8 cellular contexts compared by ENCODE assay signal in the genomic region with DNA sequence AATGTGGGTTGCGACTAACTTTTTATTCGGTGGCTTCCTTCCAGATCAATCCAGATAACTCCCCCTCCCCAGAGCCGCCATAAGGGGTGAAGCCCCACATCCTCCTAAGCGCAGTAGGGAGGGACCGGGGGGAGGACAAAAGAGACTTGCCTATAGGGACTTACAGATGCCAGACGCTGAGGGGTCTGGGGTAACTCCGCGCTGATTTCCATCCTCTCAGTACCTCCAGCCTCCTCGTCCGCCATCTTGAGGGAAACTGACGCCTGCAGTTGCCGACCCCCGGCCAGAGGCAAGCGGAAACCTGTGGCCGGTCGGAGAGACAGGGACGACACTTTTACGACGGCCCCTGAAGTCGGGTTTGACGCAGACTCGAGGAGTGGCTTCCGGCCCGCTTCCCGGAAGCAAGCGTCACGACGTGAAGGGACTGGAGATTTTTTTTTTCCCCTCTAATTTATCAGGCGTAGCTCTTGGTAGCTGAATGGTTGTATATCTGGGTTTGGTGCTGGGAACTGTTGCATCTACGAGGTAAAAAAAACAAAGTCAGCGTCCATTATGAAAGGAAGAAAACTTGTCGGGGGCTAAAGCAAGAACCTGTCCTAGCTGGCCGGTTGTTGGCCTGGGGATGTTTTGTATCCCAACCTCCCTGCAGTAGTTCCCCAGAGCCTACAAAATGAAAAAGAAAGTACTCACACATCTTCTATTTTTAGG. TPM values are rescaled to one million over a fixed set of nuclear protein-coding genes. Genes with fewer than 3 reads are reported as not detected.
DNase-seq lines count a peak whose midpoint lies in the region; ATAC-seq and TF ChIP-seq lines count a peak whose summit lies in the region.

A gene (minus strand): TSS at position 261 of the 708 bp plus-strand sequence. CDS start 16 bp downstream, at position 245.

- TF ChIP-seq EP300 in Ishikawa (IDR thresholded peaks at IDR 0.05; ENCODE audit: borderline replicate concordance) = no peak

- H3K9me3 ChIP-seq in mucosa of descending colon = no peaks in the 10 kb centered on the region

- no peaks in the 10 kb centered on the region for H3K36me3 ChIP-seq in mucosa of descending colon (ENCODE audit: low read depth)

- peaks cover 13% of the 10 kb centered on the region for H3K4me1 ChIP-seq in mucosa of descending colon (ENCODE audit: low read depth)

- H3K4me3 ChIP-seq in epithelial cell of proximal tubule (ENCODE audit: low read depth, low read length) = peak within 1 kb of the TSS; percentile 92
- H3K4me3 ChIP-seq in mucosa of descending colon = peak within 1 kb of the TSS; percentile 61

- intact Hi-C loops in mucosa of descending colon (cut with DNase I, micrococcal nuclease) = no loop called here

- TF ChIP-seq RAD21 in Ishikawa (IDR thresholded peaks at IDR 0.05; ENCODE audit: low read depth) = no peak

- ATAC-seq in GM21529 (IDR thresholded peaks at IDR 0.05; ENCODE audit: unreplicated experiment) (peak; percentile 92), mucosa of descending colon (peak; percentile 99)

- DNase-seq in DMS 273 (lab: John Stamatoyannopoulos, UW; ENCODE audit: unreplicated experiment) (peak; percentile 94), epithelial cell of proximal tubule (ENCODE audit: low read depth) (no peak), mucosa of descending colon (peak; percentile 89 to 95 (median 90))
- DNase-seq in activated T-cell treated with anti-CD3 and anti-CD28 coated beads, Interleukin-2, amount 50 U/mL, for 1 hour = peak; percentile 86
- peak; percentile 83 for DNase-seq in stimulated activated CD8-positive, alpha-beta memory T cell treated with anti-CD3 and anti-CD28 coated beads, Interleukin-4, amount 100 ng/mL, for 24 hours (ENCODE audit: low read depth)

- TF ChIP-seq CTCF in epithelial cell of proximal tubule (conservative IDR thresholded peaks at IDR 0.05; ENCODE audit: low read depth, low read length) (no peak), mucosa of descending colon (IDR thresholded peaks at IDR 0.05) (no peak)

TF ChIP-seq in Ishikawa, 13 proteins besides CTCF, POLR2A, EP300 and RAD21:
- TF ChIP-seq ZBTB7A (IDR thresholded peaks at IDR 0.05; ENCODE audit: low read depth) (peak; percentile 94), TCF12 (IDR thresholded peaks at IDR 0.05; ENCODE audit: low read depth) (peak; percentile 53; the same call in 1 of the 2 replicates), CREB1 (IDR thresholded peaks at IDR 0.05; ENCODE audit: low read depth) (peak; percentile 75), YY1 (IDR thresholded peaks at IDR 0.05; ENCODE audit: low read depth) (peak; percentile 90), TEAD4 (IDR thresholded peaks at IDR 0.05) (no peak), TAF1 (IDR thresholded peaks at IDR 0.05; ENCODE audit: low read depth) (peak; percentile 86), FOXM1 (IDR thresholded peaks at IDR 0.05; ENCODE audit: borderline replicate concordance, low read depth) (no peak)
- TF ChIP-seq, protein P1, sequence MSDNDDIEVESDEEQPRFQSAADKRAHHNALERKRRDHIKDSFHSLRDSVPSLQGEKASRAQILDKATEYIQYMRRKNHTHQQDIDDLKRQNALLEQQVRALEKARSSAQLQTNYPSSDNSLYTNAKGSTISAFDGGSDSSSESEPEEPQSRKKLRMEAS (IDR thresholded peaks at IDR 0.05) = peak; percentile 43; the same call in 1 of the 2 replicates
- TF ChIP-seq, protein P2, sequence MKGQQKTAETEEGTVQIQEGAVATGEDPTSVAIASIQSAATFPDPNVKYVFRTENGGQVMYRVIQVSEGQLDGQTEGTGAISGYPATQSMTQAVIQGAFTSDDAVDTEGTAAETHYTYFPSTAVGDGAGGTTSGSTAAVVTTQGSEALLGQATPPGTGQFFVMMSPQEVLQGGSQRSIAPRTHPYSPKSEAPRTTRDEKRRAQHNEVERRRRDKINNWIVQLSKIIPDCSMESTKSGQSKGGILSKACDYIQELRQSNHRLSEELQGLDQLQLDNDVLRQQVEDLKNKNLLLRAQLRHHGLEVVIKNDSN (IDR thresholded peaks at IDR 0.05) = no peak

TF ChIP-seq in PFSK-1, 5 proteins besides CTCF, POLR2A, EP300 and RAD21:
- TF ChIP-seq SIN3A (IDR thresholded peaks at IDR 0.05; ENCODE audit: borderline replicate concordance, insufficient read depth, low read length) = 0 out of 2 replicates have a peak, but pooled peaks have one; percentile 44
- peak; percentile 92 for TF ChIP-seq POLR2AphosphoS5 (IDR thresholded peaks at IDR 0.05; ENCODE audit: low read depth, low read length)
- TF ChIP-seq FOXP2 (optimal IDR thresholded peaks at IDR 0.05; ENCODE audit: borderline replicate concordance, extremely low read depth, extremely low read length, insufficient read depth) = peak; percentile 72
- TF ChIP-seq TAF1 (IDR thresholded peaks at IDR 0.05; ENCODE audit: borderline replicate concordance, insufficient read depth, low read length) = peak; percentile 80; the same call in 1 of the 2 replicates
- TF ChIP-seq, protein P3, sequence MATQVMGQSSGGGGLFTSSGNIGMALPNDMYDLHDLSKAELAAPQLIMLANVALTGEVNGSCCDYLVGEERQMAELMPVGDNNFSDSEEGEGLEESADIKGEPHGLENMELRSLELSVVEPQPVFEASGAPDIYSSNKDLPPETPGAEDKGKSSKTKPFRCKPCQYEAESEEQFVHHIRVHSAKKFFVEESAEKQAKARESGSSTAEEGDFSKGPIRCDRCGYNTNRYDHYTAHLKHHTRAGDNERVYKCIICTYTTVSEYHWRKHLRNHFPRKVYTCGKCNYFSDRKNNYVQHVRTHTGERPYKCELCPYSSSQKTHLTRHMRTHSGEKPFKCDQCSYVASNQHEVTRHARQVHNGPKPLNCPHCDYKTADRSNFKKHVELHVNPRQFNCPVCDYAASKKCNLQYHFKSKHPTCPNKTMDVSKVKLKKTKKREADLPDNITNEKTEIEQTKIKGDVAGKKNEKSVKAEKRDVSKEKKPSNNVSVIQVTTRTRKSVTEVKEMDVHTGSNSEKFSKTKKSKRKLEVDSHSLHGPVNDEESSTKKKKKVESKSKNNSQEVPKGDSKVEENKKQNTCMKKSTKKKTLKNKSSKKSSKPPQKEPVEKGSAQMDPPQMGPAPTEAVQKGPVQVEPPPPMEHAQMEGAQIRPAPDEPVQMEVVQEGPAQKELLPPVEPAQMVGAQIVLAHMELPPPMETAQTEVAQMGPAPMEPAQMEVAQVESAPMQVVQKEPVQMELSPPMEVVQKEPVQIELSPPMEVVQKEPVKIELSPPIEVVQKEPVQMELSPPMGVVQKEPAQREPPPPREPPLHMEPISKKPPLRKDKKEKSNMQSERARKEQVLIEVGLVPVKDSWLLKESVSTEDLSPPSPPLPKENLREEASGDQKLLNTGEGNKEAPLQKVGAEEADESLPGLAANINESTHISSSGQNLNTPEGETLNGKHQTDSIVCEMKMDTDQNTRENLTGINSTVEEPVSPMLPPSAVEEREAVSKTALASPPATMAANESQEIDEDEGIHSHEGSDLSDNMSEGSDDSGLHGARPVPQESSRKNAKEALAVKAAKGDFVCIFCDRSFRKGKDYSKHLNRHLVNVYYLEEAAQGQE (IDR thresholded peaks at IDR 0.05; ENCODE audit: insufficient read depth in 1 of 2, low read depth in 2 of 2, low read length in 2 of 2) = no peak

RNA-seq across cellular contexts. Expression of the gene that starts here (rescaled TPM):
- 9.8 TPM for polyA plus RNA-seq in PFSK-1 (2012; ENCODE audit: insufficient read length, low read depth)
- total RNA-seq in epithelial cell of proximal tubule (10.8 and 13.7 TPM in 2 replicates), mucosa of descending colon (10 to 100 TPM; 20.3 to 37.0 (median 26.8) TPM)
